24 cellular contexts compared by ENCODE assay signal in the genomic region with DNA sequence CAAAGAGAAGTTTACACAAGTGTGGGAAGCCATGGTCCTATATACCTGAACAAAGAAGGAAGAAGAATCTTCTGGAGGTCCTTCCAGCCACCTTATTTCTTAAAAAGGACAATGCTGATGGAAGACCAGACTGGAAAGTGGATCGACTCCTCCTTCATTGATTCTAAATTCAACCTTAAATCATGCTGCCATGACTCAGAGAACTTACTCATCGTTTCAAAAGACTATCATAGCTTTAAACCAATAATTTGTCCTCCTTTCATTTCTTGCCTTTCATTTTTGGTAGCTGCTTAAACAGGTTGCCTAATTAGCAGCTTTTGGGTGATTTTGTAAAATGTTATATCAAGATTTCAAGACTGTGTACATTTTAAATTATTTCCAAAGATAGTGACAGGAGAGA.
A peak's percentile ranks its signal among the peaks of the same experiment; 100 is the strongest.
DNase-seq lines count a peak whose midpoint lies in the region; ATAC-seq and TF ChIP-seq lines count a peak whose summit lies in the region.
"Had no signal": no experiment of that assay in that cellular context is flagged by ENCODE, and none has a peak within 500 bp of the region (broad histone marks: within the 10 kb centered on the region; RNA-seq: fewer than 3 reads in every experiment).

No MANE protein-coding gene starts in this region.

- no peak for DNase-seq in activated CD4-positive, alpha-beta T cell treated with anti-CD3 and anti-CD28 coated beads for 36 hours
- DNase-seq in activated CD4-positive, alpha-beta T cell treated with anti-CD3 and anti-CD28 coated beads, Interleukin-2, amount 50 U/mL, for 1 hour, result no peak
- DNase-seq in GM23248, result peak; percentile 68
- no peak for DNase-seq in foreskin keratinocyte
- DNase-seq in stomach, result no peak
- DNase-seq in COR-L47 (lab: John Stamatoyannopoulos, UW), result no peak
- DNase-seq: amniotic stem cell; BE2C; GOT3; natural killer cell; NCI-H1048; NCI-H187 treated with DMSO at 0.1 percent for 48 hours; NCI-H774; right lobe of liver; stimulated activated CD4-positive, alpha-beta T cell treated with anti-CD3 and anti-CD28 coated beads, Interleukin-15, amount 100 ng/mL, for 24 hours had no signal

- H3K36me3 Mint-ChIP-seq in activated CD4-positive, alpha-beta T cell treated with anti-CD3 and anti-CD28 coated beads for 36 hours (ENCODE audit: low read depth), result peaks cover 32% of the 10 kb centered on the region
- peaks cover 71% of the 10 kb centered on the region for H3K36me3 Mint-ChIP-seq in activated T-helper 17 cell treated with anti-CD3 and anti-CD28 coated beads, Interleukin-2, amount 50 U/mL, for 72 hours (ENCODE audit: low read depth)
- H3K36me3 Mint-ChIP-seq: natural killer cell had no signal

- POLR2A ChIA-PET in activated CD4-positive, alpha-beta T cell treated with anti-CD3 and anti-CD28 coated beads for 36 hours (lab: Charles Lee), result interaction anchor here (0.7 kb wide), 1 partner anchor 1068 kb away, joined by 3 read pairs; no protein-coding TSS in a partner anchor

- H3K79me2 ChIP-seq in GM23248 (ENCODE audit: insufficient read depth), result no peaks in the 10 kb centered on the region
- H3K79me2 ChIP-seq: parathyroid adenoma had no signal

- no peaks in the 10 kb centered on the region for H3K9me2 ChIP-seq in GM23248 (ENCODE audit: insufficient read depth)

- in situ Hi-C loops in GM23248 (cut with MboI), result loop anchor here (5.0 to 10.0 kb wide), 3 partner anchors 121 to 416 kb away; no protein-coding TSS in a partner anchor

- H3K4me3 ChIP-seq in GM23248, result no peak overlapping the region
- H3K4me3 ChIP-seq in stomach, result no peak overlapping the region
- H3K4me3 ChIP-seq: K562, right lobe of liver, thoracic aorta had no signal

- no peak overlapping the region for H3K4me3 Mint-ChIP-seq in activated CD4-positive, alpha-beta T cell treated with anti-CD3 and anti-CD28 coated beads for 36 hours
- peak overlapping the region; percentile 18 for H3K4me3 Mint-ChIP-seq in activated T-helper 17 cell treated with anti-CD3 and anti-CD28 coated beads, Interleukin-2, amount 50 U/mL, for 72 hours
- H3K4me3 Mint-ChIP-seq: central memory CD8-positive, alpha-beta T cell; mesothelial cell of epicardium; natural killer cell; T-helper 1 cell treated with Interleukin-12 subunit alpha and Interleukin-12 subunit beta and Interleukin-4 antibody, amounts not matched to agents 30 μg/mL and 1 μg/mL, for 36 hours had no signal

- no peak overlapping the region for H2AFZ ChIP-seq in GM23248
- H2AFZ ChIP-seq: parathyroid adenoma had no signal

- no peak overlapping the region for H3K27ac ChIP-seq in GM23248
- H3K27ac ChIP-seq in foreskin keratinocyte, result peak overlapping the region; percentile 9
- no peak overlapping the region for H3K27ac ChIP-seq in stomach
- H3K27ac ChIP-seq: parathyroid adenoma, right lobe of liver, thoracic aorta had no signal

- peak; percentile 27 for ATAC-seq in activated CD4-positive, alpha-beta T cell treated with anti-CD3 and anti-CD28 coated beads for 36 hours
- peak; percentile 57 for ATAC-seq in activated T-helper 17 cell treated with anti-CD3 and anti-CD28 coated beads, Interleukin-2, amount 50 U/mL, for 72 hours (replicated peaks)
- peak; percentile 50 for ATAC-seq in foreskin keratinocyte
- ATAC-seq in HG03521 (IDR thresholded peaks at IDR 0.05; ENCODE audit: unreplicated experiment), result no peak
- ATAC-seq: esophagus mucosa, K562, natural killer cell, right lobe of liver had no signal

- 3 to 12% methylated on average over 2 of the region's 2 CpGs for WGBS in GM23248 (ENCODE audit: low coverage in 1 of 2, low lambda C conversion rate in 2 of 2, missing lambda C conversion rate in 2 of 2), 2 experiments
- 81 to 86% (median 83%) methylated on average over 2 of the region's 2 CpGs for WGBS in stomach, 5 donors

- H3K4me1 ChIP-seq in GM23248 (ENCODE audit: insufficient read depth), result peaks cover 17% of the 10 kb centered on the region
- peaks cover 3% of the 10 kb centered on the region for H3K4me1 ChIP-seq in foreskin keratinocyte
- H3K4me1 ChIP-seq in stomach, result no peaks in the 10 kb centered on the region
- H3K4me1 ChIP-seq: BE2C, parathyroid adenoma, right lobe of liver had no signal

- no peaks in the 10 kb centered on the region for H3K9me3 Mint-ChIP-seq in activated CD4-positive, alpha-beta T cell treated with anti-CD3 and anti-CD28 coated beads for 36 hours (ENCODE audit: low read depth)
- no peaks in the 10 kb centered on the region for H3K9me3 Mint-ChIP-seq in activated T-helper 17 cell treated with anti-CD3 and anti-CD28 coated beads, Interleukin-2, amount 50 U/mL, for 72 hours
- H3K9me3 Mint-ChIP-seq: central memory CD8-positive, alpha-beta T cell; mesothelial cell of epicardium; natural killer cell; T-helper 1 cell treated with Interleukin-12 subunit alpha and Interleukin-12 subunit beta and Interleukin-4 antibody, amounts not matched to agents 30 μg/mL and 1 μg/mL, for 36 hours had no signal

- no peak overlapping the region for H3K9ac ChIP-seq in GM23248
- H3K9ac ChIP-seq: parathyroid adenoma had no signal

- peak overlapping the region; percentile 43 for H3K4me2 ChIP-seq in GM23248 (ENCODE audit: unreplicated experiment)

- no peaks in the 10 kb centered on the region for H4K20me1 ChIP-seq in GM23248 (ENCODE audit: insufficient read depth)

- H3K9me3 ChIP-seq in GM23248 (ENCODE audit: low read depth), result no peaks in the 10 kb centered on the region
- H3K9me3 ChIP-seq in stomach, result no peaks in the 10 kb centered on the region
- H3K9me3 ChIP-seq: BE2C, right lobe of liver, thoracic aorta had no signal

- no peak for TF ChIP-seq EP300 in stomach (IDR thresholded peaks at IDR 0.05)

- no peaks in the 10 kb centered on the region for H3K36me3 ChIP-seq in GM23248 (ENCODE audit: low read depth)
- peaks cover 8 to 71% (median 52%) of the 10 kb centered on the region in 4 donors for H3K36me3 ChIP-seq in stomach

- H3K27me3 Mint-ChIP-seq in activated CD4-positive, alpha-beta T cell treated with anti-CD3 and anti-CD28 coated beads for 36 hours, result no peaks in the 10 kb centered on the region
- no peaks in the 10 kb centered on the region for H3K27me3 Mint-ChIP-seq in activated T-helper 17 cell treated with anti-CD3 and anti-CD28 coated beads, Interleukin-2, amount 50 U/mL, for 72 hours
- H3K27me3 Mint-ChIP-seq: central memory CD8-positive, alpha-beta T cell had no signal

- CTCF ChIA-PET in activated CD4-positive, alpha-beta T cell treated with anti-CD3 and anti-CD28 coated beads for 36 hours (lab: Charles Lee), result interaction anchor here (0.7 to 10.3 kb wide), 5 partner anchors 13 to 122 kb away, joined by 4 to 280 read pairs (median 4); no protein-coding TSS in a partner anchor

- peaks cover 11% of the 10 kb centered on the region for H3K4me1 Mint-ChIP-seq in activated CD4-positive, alpha-beta T cell treated with anti-CD3 and anti-CD28 coated beads for 36 hours
- peaks cover 7% of the 10 kb centered on the region for H3K4me1 Mint-ChIP-seq in activated T-helper 17 cell treated with anti-CD3 and anti-CD28 coated beads, Interleukin-2, amount 50 U/mL, for 72 hours
- H3K4me1 Mint-ChIP-seq: central memory CD8-positive, alpha-beta T cell; mesothelial cell of epicardium had no signal

- no peak for TF ChIP-seq CTCF in foreskin keratinocyte (conservative IDR thresholded peaks at IDR 0.05)
- no peak for TF ChIP-seq CTCF in stomach (IDR thresholded peaks at IDR 0.05)

- no peak for TF ChIP-seq POLR2A in stomach (IDR thresholded peaks at IDR 0.05)

- H3F3A ChIP-seq in GM23248 (ENCODE audit: insufficient read depth), result 0 out of 2 replicates have a peak, but pooled peaks cover 4% of the 10 kb centered on the region

- H3K27me3 ChIP-seq in GM23248 (replicated peaks; ENCODE audit: insufficient read depth) (no peaks in the 10 kb centered on the region), foreskin keratinocyte (no peaks in the 10 kb centered on the region), stomach (no peaks in the 10 kb centered on the region)
- H3K27me3 ChIP-seq: BE2C, right lobe of liver had no signal

- peak overlapping the region; percentile 62 for H3K27ac Mint-ChIP-seq in activated CD4-positive, alpha-beta T cell treated with anti-CD3 and anti-CD28 coated beads for 36 hours
- peak overlapping the region; percentile 83 for H3K27ac Mint-ChIP-seq in activated T-helper 17 cell treated with anti-CD3 and anti-CD28 coated beads, Interleukin-2, amount 50 U/mL, for 72 hours
- H3K27ac Mint-ChIP-seq: mesothelial cell of epicardium; natural killer cell; T-helper 1 cell treated with Interleukin-12 subunit alpha and Interleukin-12 subunit beta and Interleukin-4 antibody, amounts not matched to agents 30 μg/mL and 1 μg/mL, for 36 hours had no signal

- intact Hi-C loops in activated CD4-positive, alpha-beta T cell treated with anti-CD3 and anti-CD28 coated beads for 36 hours (cut with DNase I, micrococcal nuclease), result loop anchor here in 1 of 2 experiments (5.0 to 10.0 kb wide), 2 partner anchors 204 to 409 kb away; a partner anchor contains a TSS
- intact Hi-C loops in stomach (cut with DNase I; ENCODE audit: low total_unique reads), result no loop called here
